ENCODE assay signal across 21 cellular contexts in the genomic region with DNA sequence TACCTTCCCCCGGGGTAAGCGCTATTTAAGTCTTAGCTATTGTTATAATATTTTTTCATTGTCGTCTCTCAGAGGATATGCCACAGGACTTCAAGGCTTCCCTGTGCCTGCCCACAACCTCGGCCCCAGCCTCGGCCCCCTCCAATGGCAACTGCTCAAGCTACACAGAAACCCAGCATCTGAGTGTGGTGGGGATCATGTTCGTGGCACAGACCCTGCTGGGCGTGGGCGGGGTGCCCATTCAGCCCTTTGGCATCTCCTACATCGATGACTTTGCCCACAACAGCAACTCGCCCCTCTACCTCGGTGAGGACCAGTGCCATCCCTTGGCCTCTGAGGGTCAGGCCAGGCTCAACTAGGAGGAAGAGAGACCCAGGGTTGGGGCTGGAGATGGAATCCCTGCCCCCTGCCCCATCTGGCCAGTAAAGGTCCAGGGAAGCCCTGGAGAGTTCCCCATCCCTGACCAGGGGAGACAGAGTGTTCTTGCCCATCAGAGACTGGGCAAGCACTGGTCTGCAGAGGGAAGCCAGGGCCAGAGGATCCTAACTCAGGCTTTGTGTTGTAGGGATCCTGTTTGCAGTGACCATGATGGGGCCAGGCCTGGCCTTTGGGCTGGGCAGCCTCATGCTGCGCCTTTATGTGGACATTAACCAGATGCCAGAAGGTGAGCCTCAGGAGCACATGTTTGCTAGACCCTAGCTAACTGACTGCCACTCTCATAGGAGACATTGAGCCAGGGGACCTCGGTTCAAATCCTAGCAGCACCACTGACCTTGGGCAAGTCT. TPM values are rescaled to one million over a fixed set of nuclear protein-coding genes. Genes with fewer than 3 reads are reported as not detected.
DNase-seq lines count a peak whose midpoint lies in the region; ATAC-seq, FAIRE-seq and TF ChIP-seq lines count a peak whose summit lies in the region.
"Had no signal": no experiment of that assay in that cellular context is flagged by ENCODE, and none has a peak within 500 bp of the region (broad histone marks: within the 10 kb centered on the region; RNA-seq: fewer than 3 reads in every experiment).

No MANE protein-coding gene starts in this region.

- H3K36me3 ChIP-seq in Peyer's patch (peaks cover 0 to 69% (median 0%) of the 10 kb centered on the region in 3 donors), HepG2 (replicated peaks in 1 of 2; ENCODE audit: control insufficient read depth in 1 of 2, insufficient read depth in 2 of 2, low read length in 2 of 2) (peaks cover 0 to 6% of the 10 kb centered on the region in 2 experiments; a peak in 1 of 5 replicates), small intestine (ENCODE audit: control insufficient read depth in 2 of 2, insufficient read depth in 2 of 2, low read length in 2 of 2) (peaks cover 0 to 7% of the 10 kb centered on the region in 2 donors)

- no peaks in the 10 kb centered on the region for H4K20me1 ChIP-seq in HepG2 (ENCODE audit: insufficient read depth, low read length)

- TF ChIP-seq POLR2A in A549 (IDR thresholded peaks at IDR 0.05; ENCODE audit: low read length) (no peak), Peyer's patch (IDR thresholded peaks at IDR 0.05) (no peak), HepG2 (IDR thresholded peaks at IDR 0.05; ENCODE audit: insufficient read depth in 1 of 2, low read depth in 2 of 2, low read length in 2 of 2) (no peak)

- POLR2A ChIA-PET in A549 (lab: Yijun Ruan, JAX) (no interaction called here), HepG2 (lab: Yijun Ruan, JAX) (interaction anchor here (0.9 to 6.8 kb wide), 9 partner anchors 8 to 92 kb away, joined by 3 to 174 read pairs (median 9); a partner anchor contains a TSS)

- DNase-seq in A549 (ENCODE audit: low read depth in 1 of 2, low spot score in 1 of 2) (no peak), Peyer's patch (no peak), HepG2 (ENCODE audit: low spot score) (no peak), small intestine (no peak), ACHN (no peak)
- no peak for DNase-seq in activated naive CD8-positive, alpha-beta T cell treated with anti-CD3 and anti-CD28 coated beads, Interleukin-2, amount 50 U/mL, for 24 hours
- DNase-seq: 8988T, KG1, NCI-H1092 treated with DMSO at 0.1 percent for 48 hours, NCI-H1436 treated with DMSO at 0.1 percent for 48 hours, NCI-H1930, NCI-H2227 treated with DMSO at 0.1 percent for 48 hours, NCI-H510A treated with DMSO at 0.1 percent for 48 hours, NCI-H748 treated with DMSO at 0.1 percent for 48 hours, PC-9, SHP77 treated with DMSO at 0.1 percent for 48 hours, SK-N-SH had no signal

- WGBS in A549 (ENCODE audit: missing lambda C conversion rate), result 69% methylated on average over 12 of the region's 13 CpGs
- 79% methylated on average over 12 of the region's 13 CpGs for WGBS in HepG2 (ENCODE audit: low lambda C conversion rate)
- 51 to 75% (median 63%) methylated on average over 13 of the region's 13 CpGs for WGBS in small intestine, 3 donors

- no peak overlapping the region for H3K4me3 Mint-ChIP-seq in activated naive CD8-positive, alpha-beta T cell treated with anti-CD3 and anti-CD28 coated beads, Interleukin-2, amount 50 U/mL, for 24 hours

- H3K4me1 ChIP-seq in A549, result peaks cover 10% of the 10 kb centered on the region; the same call in 2 of the 3 replicates
- H3K4me1 ChIP-seq in Peyer's patch, result peaks cover 0 to 36% (median 7%) of the 10 kb centered on the region in 4 donors
- H3K4me1 ChIP-seq in HepG2 (ENCODE audit: insufficient read depth, low read length), result peaks cover 81% of the 10 kb centered on the region
- peaks cover 7 to 18% of the 10 kb centered on the region in 2 donors for H3K4me1 ChIP-seq in small intestine (ENCODE audit: control insufficient read depth in 2 of 2, insufficient read depth in 1 of 2, low read depth in 1 of 2, low read length in 1 of 2)

- peak overlapping the region; percentile 2 to 20; a peak in 1 of 6 replicates for H3K27ac ChIP-seq in A549
- H3K27ac ChIP-seq in Peyer's patch, result peak overlapping the region in 3 of 4 donors; percentile 62 to 84 (median 83)
- peak overlapping the region; percentile 95 for H3K27ac ChIP-seq in HepG2 (ENCODE audit: extremely low read length, insufficient read depth, low read length)
- H3K27ac ChIP-seq in small intestine (ENCODE audit: low read depth in 1 of 2, low read length in 1 of 2), result peak overlapping the region; percentile 88 to 94
- H3K27ac ChIP-seq: HL-60, PC-9, RWPE1 had no signal

- BruUV-seq in HepG2 (replicated peaks; lab: Mats Ljungman, UMichigan), result no TSS peak

- no peak overlapping the region for H3K4me3 ChIP-seq in A549
- H3K4me3 ChIP-seq in Peyer's patch, result no peak overlapping the region
- no peak overlapping the region for H3K4me3 ChIP-seq in HepG2 (replicated peaks in 1 of 3; ENCODE audit: insufficient read depth in 1 of 3, low read depth in 2 of 3, low read length in 3 of 3)
- no peak overlapping the region for H3K4me3 ChIP-seq in small intestine (ENCODE audit: low read depth in 1 of 2, low read length in 2 of 2)
- H3K4me3 ChIP-seq: PC-9 had no signal

- intact Hi-C loops in HepG2 (cut with micrococcal nuclease; ENCODE audit: unreplicated experiment), result loop anchor here (2.0 kb wide), 1 partner anchor 36 kb away; no protein-coding TSS in a partner anchor

- H3K27ac Mint-ChIP-seq in activated naive CD8-positive, alpha-beta T cell treated with anti-CD3 and anti-CD28 coated beads, Interleukin-2, amount 50 U/mL, for 24 hours, result no peak overlapping the region

- in situ Hi-C loops in HepG2 (cut with HindIII; ENCODE audit: extremely low pct_ligation_motif_present, low pct_unique_long_range_greater_than_20kb), result no loop called here
- in situ Hi-C loops in ACHN (cut with HindIII; ENCODE audit: low pct_ligation_motif_present, low pct_unique_long_range_greater_than_20kb, low sequenced_read_pairs), result no loop called here

- TF ChIP-seq EP300 in A549 (IDR thresholded peaks at IDR 0.05), result no peak
- TF ChIP-seq EP300 in HepG2 (IDR thresholded peaks at IDR 0.05; ENCODE audit: low read depth in 2 of 2, low read length in 2 of 2), result no peak
- TF ChIP-seq EP300 in HepG2 (CRISPR knock-in tag; IDR thresholded peaks at IDR 0.05; ENCODE audit: borderline replicate concordance), result no peak

- H3K27me3 ChIP-seq in Peyer's patch (no peaks in the 10 kb centered on the region), HepG2 (ENCODE audit: control insufficient read depth in 1 of 2, insufficient read depth in 2 of 2, low read length in 2 of 2) (no peaks in the 10 kb centered on the region), small intestine (ENCODE audit: control insufficient read depth in 2 of 2, insufficient read depth in 2 of 2, low read length in 2 of 2) (no peaks in the 10 kb centered on the region)

- no peak for FAIRE-seq in A549 (lab: Jason Lieb, UNC)
- FAIRE-seq in HepG2 (lab: Jason Lieb, UNC), result no peak
- no peak for FAIRE-seq in small intestine (lab: Jason Lieb, UNC)

- peak overlapping the region; percentile 32 for H3K9ac ChIP-seq in HepG2 (ENCODE audit: insufficient read depth, low read depth, low read length)
- H3K9ac ChIP-seq: SK-N-SH had no signal

- no peaks in the 10 kb centered on the region for H3K36me3 Mint-ChIP-seq in activated naive CD8-positive, alpha-beta T cell treated with anti-CD3 and anti-CD28 coated beads, Interleukin-2, amount 50 U/mL, for 24 hours (ENCODE audit: low read depth)

- CTCF ChIA-PET in A549 (lab: Yijun Ruan, JAX), result interaction anchor here (1.0 to 2.3 kb wide), 8 partner anchors 11 to 147 kb away, joined by 3 to 12 read pairs (median 6); no protein-coding TSS in a partner anchor
- CTCF ChIA-PET in HepG2 (lab: Yijun Ruan, JAX; ENCODE audit: low intra/inter-chr PET ratio, low total read pairs), result interaction anchor here (1.4 to 1.6 kb wide), 2 partner anchors 24 to 35 kb away, joined by 3 to 6 read pairs; no protein-coding TSS in a partner anchor

- H3K4me1 Mint-ChIP-seq in activated naive CD8-positive, alpha-beta T cell treated with anti-CD3 and anti-CD28 coated beads, Interleukin-2, amount 50 U/mL, for 24 hours, result peaks cover 2% of the 10 kb centered on the region

- H3K79me2 ChIP-seq in HepG2 (ENCODE audit: insufficient read depth, low read length), result no peaks in the 10 kb centered on the region

- H3K9me3 ChIP-seq in A549 (no peaks in the 10 kb centered on the region), Peyer's patch (no peaks in the 10 kb centered on the region), HepG2 (ENCODE audit: low read length) (no peaks in the 10 kb centered on the region), small intestine (ENCODE audit: control insufficient read depth, low read depth) (no peaks in the 10 kb centered on the region)
- H3K9me3 ChIP-seq: SK-N-SH had no signal

- no peak overlapping the region for H2AFZ ChIP-seq in HepG2 (ENCODE audit: low read length)
- H2AFZ ChIP-seq: PC-9 had no signal

- TF ChIP-seq CTCF in A549 (IDR thresholded peaks at IDR 0.05) (no peak), Peyer's patch (IDR thresholded peaks at IDR 0.05) (no peak), HepG2 (CRISPR knock-in tag; IDR thresholded peaks at IDR 0.05) (no peak)

- H3K27me3 Mint-ChIP-seq in activated naive CD8-positive, alpha-beta T cell treated with anti-CD3 and anti-CD28 coated beads, Interleukin-2, amount 50 U/mL, for 24 hours, result no peaks in the 10 kb centered on the region

- H3K4me2 ChIP-seq in A549 (peak overlapping the region; percentile 43; the same call in 2 of the 3 replicates), HepG2 (ENCODE audit: low read depth, low read length) (peak overlapping the region; percentile 62)
- H3K4me2 ChIP-seq: PC-9, SK-N-SH had no signal

- TF ChIP-seq RAD21 in A549 (conservative IDR thresholded peaks at IDR 0.05 in 1 of 2, IDR thresholded peaks at IDR 0.05 in 1 of 2) (no peak), HepG2 (CRISPR knock-in tag; IDR thresholded peaks at IDR 0.05) (no peak)

- H3K9me3 Mint-ChIP-seq in activated naive CD8-positive, alpha-beta T cell treated with anti-CD3 and anti-CD28 coated beads, Interleukin-2, amount 50 U/mL, for 24 hours, result no peaks in the 10 kb centered on the region

- no peak for ATAC-seq in A549
- no peak for ATAC-seq in HepG2
- ATAC-seq in HG02588 (IDR thresholded peaks at IDR 0.05; ENCODE audit: unreplicated experiment), result no peak
- ATAC-seq in activated naive CD8-positive, alpha-beta T cell treated with anti-CD3 and anti-CD28 coated beads, Interleukin-2, amount 50 U/mL, for 24 hours, result no peak

RNA-seq across cellular contexts. Expression of a gene that starts 18.4 kb away (rescaled TPM):
- polyA plus RNA-seq in A549 (2011; rRNA removed) (4.6 and 4.9 TPM in 2 replicates), A549 (2017; fragmentation: RNase III; extraction: RNeasy Plus Mini Kit Qiagen cat#74134 plus additional on column Dnase treatment) (4.5 to 6.9 TPM (median 5.2 TPM) in 3 replicates), HepG2 (2011; rRNA removed) (19.8 and 29.6 TPM in 2 replicates), small intestine (10 to 100 TPM; 10.3 to 46.6 (median 14.5) TPM)
- 3.3 and 5.5 TPM in 2 replicates for polyA plus RNA-seq in A549 (2012; cell fraction: cytosol; rRNA removed)
- 10.9 and 15.2 TPM in 2 replicates for polyA plus RNA-seq in A549 (2012; cell fraction: nucleus; rRNA removed)
- polyA minus RNA-seq in A549 (2011; rRNA and poly(A)+ RNA removed), result 4.3 and 9.0 TPM in 2 replicates
- total RNA-seq in Peyer's patch (100 to 1,000 TPM in 3 of 4 donors, 10 to 100 TPM in 1; 44.6 to 297 (median 208) TPM), HepG2 (2016; rRNA removed; fragmentation: Illumina TruSeq; extraction: Trizol) (7.6 and 15.3 TPM in 2 replicates)
- total RNA-seq in HepG2 (2016; cell fraction: cytosol; rRNA removed; fragmentation: Illumina TruSeq; extraction: Trizol; ENCODE audit: low read depth), result 3.0 and 3.2 TPM in 2 replicates
- total RNA-seq in HepG2 (2016; cell fraction: insoluble cytoplasmic fraction; rRNA removed; fragmentation: Illumina TruSeq; extraction: Trizol), result 6.7 and 16.4 TPM in 2 replicates
- 6.2 TPM in 2 replicates for total RNA-seq in HepG2 (2016; cell fraction: membrane; rRNA removed; fragmentation: Illumina TruSeq; extraction: Trizol)
- 24.2 and 24.5 TPM in 2 replicates for total RNA-seq in HepG2 (2016; cell fraction: nucleus; rRNA removed; fragmentation: Illumina TruSeq; extraction: Trizol)
- polyA plus RNA-seq in HepG2 (2011; cell fraction: cytosol; rRNA removed), result 15.0 and 15.3 TPM in 2 replicates
- 80.8 and 94.5 TPM in 2 replicates for polyA plus RNA-seq in HepG2 (2011; cell fraction: nucleus; rRNA removed)
- polyA plus RNA-seq in HepG2 (2012), result 21.7 and 35.0 TPM in 2 replicates
- 0.64 and 1.2 TPM in 2 replicates for polyA plus RNA-seq in HepG2 (2016; cell fraction: cytosol; fragmentation: Illumina TruSeq; extraction: Trizol; ENCODE audit: low read depth)
- 4.1 and 5.6 TPM in 2 replicates for polyA plus RNA-seq in HepG2 (2016; cell fraction: insoluble cytoplasmic fraction; fragmentation: Illumina TruSeq; extraction: Trizol; ENCODE audit: low read depth)
- polyA plus RNA-seq in HepG2 (2016; cell fraction: membrane; fragmentation: Illumina TruSeq; extraction: Trizol; ENCODE audit: low read depth), result 2.4 and 2.9 TPM in 2 replicates
- polyA plus RNA-seq in HepG2 (2016; cell fraction: nucleus; fragmentation: Illumina TruSeq; extraction: Trizol; ENCODE audit: insufficient read depth, low read depth), result 31.9 and 32.0 TPM in 2 replicates
- polyA minus RNA-seq in HepG2 (2011; rRNA and poly(A)+ RNA removed; ENCODE audit: low replicate concordance), result 0.09 and 55.4 TPM in 2 replicates
- polyA minus RNA-seq in HepG2 (2011; cell fraction: cytosol; rRNA and poly(A)+ RNA removed), result 11.1 and 12.3 TPM in 2 replicates
- polyA minus RNA-seq in HepG2 (2011; cell fraction: nucleus; rRNA and poly(A)+ RNA removed), result 33.2 and 42.0 TPM in 2 replicates
- total RNA-seq: H4 had no signal

Comparison
In these comparisons a context has a peak if more than half of its experiments do, and no peak if none do; other contexts are left out.
1. H3K27ac ChIP-seq: peak in every context shown above with its lines; median percentile 95 in HepG2; 91 in small intestine; 83 in Peyer's patch; 11 in A549.